ENCODE assay signal across 8 cellular contexts in the genomic region with DNA sequence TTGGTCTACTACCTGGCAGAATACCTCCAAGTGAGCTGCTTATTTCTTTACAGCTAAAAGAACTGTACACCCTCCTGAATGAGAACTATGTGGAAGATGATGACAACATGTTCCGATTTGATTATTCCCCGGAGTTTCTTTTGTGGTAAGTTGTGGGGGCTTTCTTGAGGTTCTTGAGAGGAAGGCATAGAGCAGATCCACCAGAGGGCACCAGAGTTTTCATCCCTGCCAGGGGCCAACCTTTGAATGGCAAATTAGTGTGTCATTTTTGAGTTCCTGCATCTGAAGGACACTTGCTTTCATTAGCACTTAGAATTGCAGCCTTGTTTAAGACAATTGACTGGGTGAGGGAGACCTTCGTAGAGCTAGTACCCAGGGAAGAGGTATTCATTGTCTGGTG. TPM values are rescaled to one million over a fixed set of nuclear protein-coding genes. Genes with fewer than 3 reads are reported as not detected.
DNase-seq lines count a peak whose midpoint lies in the region; ATAC-seq, FAIRE-seq and TF ChIP-seq lines count a peak whose summit lies in the region.

No MANE protein-coding gene starts in this region.

- ATAC-seq in activated CD8-positive, alpha-beta T cell treated with anti-CD3 and anti-CD28 coated beads, Interleukin-2, amount 10 ng/mL, durations not matched to agents 7 days and 5 days = no peak
- ATAC-seq in HG03469 (IDR thresholded peaks at IDR 0.05; ENCODE audit: unreplicated experiment) (no peak), HG03460 (IDR thresholded peaks at IDR 0.05; ENCODE audit: unreplicated experiment) (no peak)

- no peaks in the 10 kb centered on the region for H3K79me2 ChIP-seq in keratinocyte (ENCODE audit: control insufficient read depth, insufficient read depth, low read length)

- H3K9ac ChIP-seq in keratinocyte (ENCODE audit: control insufficient read depth, extremely low read depth, insufficient read depth, low read length) = no peak overlapping the region

- CTCF ChIA-PET in activated CD8-positive, alpha-beta T cell treated with anti-CD3 and anti-CD28 coated beads, Interleukin-2, amount 10 ng/mL, durations not matched to agents 7 days and 5 days (lab: Charles Lee) = interaction anchor here (1.0 to 2.8 kb wide), 7 partner anchors 13 to 49 kb away, joined by 3 to 10 read pairs (median 5); a partner anchor contains a TSS

- H3K9me3 ChIP-seq in keratinocyte (ENCODE audit: control insufficient read depth, low read depth, low read length) = peaks cover 4% of the 10 kb centered on the region

- H3K27ac Mint-ChIP-seq in activated CD8-positive, alpha-beta T cell treated with anti-CD3 and anti-CD28 coated beads, Interleukin-2, amount 10 ng/mL, durations not matched to agents 7 days and 5 days = no peak overlapping the region

- no peak overlapping the region for H3K4me3 ChIP-seq in keratinocyte (ENCODE audit: control insufficient read depth in 2 of 3, extremely low read depth in 1 of 3, insufficient read depth in 2 of 3, low read depth in 1 of 3, low read length in 3 of 3)

- dilution Hi-C loops in keratinocyte (cut with MboI; ENCODE audit: extremely low pct_ligation_motif_present, low sequenced_read_pairs) = no loop called here

- no peak overlapping the region for H3K27ac ChIP-seq in keratinocyte (ENCODE audit: control insufficient read depth, insufficient read depth, low read length)

- no peaks in the 10 kb centered on the region for H3K27me3 ChIP-seq in keratinocyte (ENCODE audit: control insufficient read depth, extremely low read depth, insufficient read depth, low read length)

- peaks cover 40 to 49% of the 10 kb centered on the region in 2 experiments for H3K36me3 ChIP-seq in keratinocyte (ENCODE audit: control insufficient read depth in 2 of 2, extremely low read depth in 1 of 2, insufficient read depth in 2 of 2, low read length in 2 of 2)

- H3K4me3 Mint-ChIP-seq in activated CD8-positive, alpha-beta T cell treated with anti-CD3 and anti-CD28 coated beads, Interleukin-2, amount 10 ng/mL, durations not matched to agents 7 days and 5 days = no peak overlapping the region

- H3K9me3 Mint-ChIP-seq in activated CD8-positive, alpha-beta T cell treated with anti-CD3 and anti-CD28 coated beads, Interleukin-2, amount 10 ng/mL, durations not matched to agents 7 days and 5 days (ENCODE audit: insufficient read depth) = no peaks in the 10 kb centered on the region

- no peaks in the 10 kb centered on the region for H4K20me1 ChIP-seq in keratinocyte (ENCODE audit: control insufficient read depth, extremely low read depth, insufficient read depth, low read length)

- H3K4me1 ChIP-seq in keratinocyte (ENCODE audit: control insufficient read depth, extremely low read depth, insufficient read depth, low read length) = peaks cover 36% of the 10 kb centered on the region

- H3K9me1 ChIP-seq in keratinocyte (ENCODE audit: control insufficient read depth, extremely low read depth, insufficient read depth, low read length) = no peaks in the 10 kb centered on the region

- no peaks in the 10 kb centered on the region for H3K4me1 Mint-ChIP-seq in activated CD8-positive, alpha-beta T cell treated with anti-CD3 and anti-CD28 coated beads, Interleukin-2, amount 10 ng/mL, durations not matched to agents 7 days and 5 days (ENCODE audit: low read depth)

- peak; percentile 50 for DNase-seq in AG08395 (ENCODE audit: low spot score)
- DNase-seq in HCEC 1CT = peak; percentile 43
- DNase-seq in activated CD8-positive, alpha-beta T cell treated with anti-CD3 and anti-CD28 coated beads, Interleukin-2, amount 10 ng/mL, durations not matched to agents 7 days and 5 days = peak; percentile 28
- DNase-seq in keratinocyte (ENCODE audit: low read depth, low spot score) = no peak
- no peak for DNase-seq in effector CD4-positive, alpha-beta T cell
- DNase-seq in SKM-1 (lab: John Stamatoyannopoulos, UW; ENCODE audit: unreplicated experiment) = no peak

- H2AFZ ChIP-seq in keratinocyte (ENCODE audit: control insufficient read depth, low read length) = no peak overlapping the region

- H3K36me3 Mint-ChIP-seq in activated CD8-positive, alpha-beta T cell treated with anti-CD3 and anti-CD28 coated beads, Interleukin-2, amount 10 ng/mL, durations not matched to agents 7 days and 5 days (ENCODE audit: low read depth) = peaks cover 66% of the 10 kb centered on the region

- H3K27me3 Mint-ChIP-seq in activated CD8-positive, alpha-beta T cell treated with anti-CD3 and anti-CD28 coated beads, Interleukin-2, amount 10 ng/mL, durations not matched to agents 7 days and 5 days (ENCODE audit: low read depth) = no peaks in the 10 kb centered on the region

- peak; percentile 54 to 61 (median 57) for TF ChIP-seq CTCF in keratinocyte (optimal IDR thresholded peaks at IDR 0.05 in 1 of 3, IDR thresholded peaks at IDR 0.05 in 1 of 3, conservative IDR thresholded peaks at IDR 0.05 in 1 of 3; ENCODE audit: extremely low read depth in 1 of 3, insufficient read depth in 2 of 3, low read length in 3 of 3)

- no peak for FAIRE-seq in keratinocyte (lab: Jason Lieb, UNC)

- POLR2A ChIA-PET in activated CD8-positive, alpha-beta T cell treated with anti-CD3 and anti-CD28 coated beads, Interleukin-2, amount 10 ng/mL, durations not matched to agents 7 days and 5 days (lab: Charles Lee) = interaction anchor here (0.9 to 1.1 kb wide), 2 partner anchors 13 to 35 kb away, joined by 3 read pairs; a partner anchor contains a TSS

- no peak overlapping the region for H3K4me2 ChIP-seq in keratinocyte (ENCODE audit: control insufficient read depth, extremely low read depth, insufficient read depth, low read depth, low read length)

RNA-seq across cellular contexts. Expression of a gene that starts 35.0 kb away (rescaled TPM):
- 100 to 1,000 TPM; 125 to 143 TPM for total RNA-seq in activated CD8-positive, alpha-beta T cell treated with anti-CD3 and anti-CD28 coated beads, Interleukin-2, amount 10 ng/mL, durations not matched to agents 7 days and 5 days
- polyA plus RNA-seq in keratinocyte = 75.9 to 101 TPM (median 92.3 TPM) in 3 replicates
- 239 TPM for polyA plus RNA-seq in keratinocyte (2011; ENCODE audit: low read depth)
- polyA plus RNA-seq in keratinocyte (2011; cell fraction: cytosol; rRNA removed) = 47.2 and 55.5 TPM in 2 replicates
- 59.9 and 68.3 TPM in 2 replicates for polyA plus RNA-seq in keratinocyte (2011; cell fraction: nucleus; rRNA removed)
- polyA plus RNA-seq in keratinocyte (2012; ENCODE audit: low replicate concordance) = 107 and 154 TPM in 2 replicates
- 42.2 to 74.7 TPM (median 53.7 TPM) in 3 replicates for polyA minus RNA-seq in keratinocyte
- 446 TPM for polyA minus RNA-seq in keratinocyte (2011; cell fraction: cytosol; rRNA and poly(A)+ RNA removed)
- 32.5 and 42.7 TPM in 2 replicates for polyA minus RNA-seq in keratinocyte (2011; cell fraction: nucleus; rRNA and poly(A)+ RNA removed)

RNA-seq across cellular contexts. Expression of a gene that starts 36.2 kb away (rescaled TPM):
- total RNA-seq in activated CD8-positive, alpha-beta T cell treated with anti-CD3 and anti-CD28 coated beads, Interleukin-2, amount 10 ng/mL, durations not matched to agents 7 days and 5 days = 1 to 10 TPM; 4.3 to 4.6 TPM
- polyA plus RNA-seq in keratinocyte = 53.3 to 86.4 TPM (median 75.7 TPM) in 3 replicates
- polyA plus RNA-seq in keratinocyte (2011; ENCODE audit: low read depth) = 27.6 TPM
- 44.0 and 93.3 TPM in 2 replicates for polyA plus RNA-seq in keratinocyte (2011; cell fraction: cytosol; rRNA removed)
- 46.4 and 64.5 TPM in 2 replicates for polyA plus RNA-seq in keratinocyte (2011; cell fraction: nucleus; rRNA removed)
- polyA plus RNA-seq in keratinocyte (2012; ENCODE audit: low replicate concordance) = 32.9 and 85.2 TPM in 2 replicates
- polyA minus RNA-seq in keratinocyte = 77.9 to 252 TPM (median 124 TPM) in 3 replicates
- 136 TPM for polyA minus RNA-seq in keratinocyte (2011; cell fraction: cytosol; rRNA and poly(A)+ RNA removed)
- 45.5 and 47.5 TPM in 2 replicates for polyA minus RNA-seq in keratinocyte (2011; cell fraction: nucleus; rRNA and poly(A)+ RNA removed)

RNA-seq across cellular contexts. Expression of a gene that starts 39.3 kb away (rescaled TPM):
- total RNA-seq in activated CD8-positive, alpha-beta T cell treated with anti-CD3 and anti-CD28 coated beads, Interleukin-2, amount 10 ng/mL, durations not matched to agents 7 days and 5 days = 10 to 100 TPM in 1 of 2 experiments, 1 to 10 TPM in 1; 10.0 to 12.5 TPM
- 2.6 to 4.4 TPM (median 2.8 TPM) in 3 replicates for polyA plus RNA-seq in keratinocyte
- 4.6 TPM for polyA plus RNA-seq in keratinocyte (2011; ENCODE audit: low read depth)
- 1.8 and 2.8 TPM in 2 replicates for polyA plus RNA-seq in keratinocyte (2011; cell fraction: cytosol; rRNA removed)
- polyA plus RNA-seq in keratinocyte (2011; cell fraction: nucleus; rRNA removed) = 7.9 and 11.8 TPM in 2 replicates
- 3.5 and 7.2 TPM in 2 replicates for polyA plus RNA-seq in keratinocyte (2012; ENCODE audit: low replicate concordance)
- 1.3 to 3.9 TPM (median 3.9 TPM) in 3 replicates for polyA minus RNA-seq in keratinocyte
- polyA minus RNA-seq in keratinocyte (2011; cell fraction: cytosol; rRNA and poly(A)+ RNA removed) = 5.0 TPM
- polyA minus RNA-seq in keratinocyte (2011; cell fraction: nucleus; rRNA and poly(A)+ RNA removed) = 3.8 and 7.3 TPM in 2 replicates

RNA-seq across cellular contexts. Expression of a gene that starts 44.7 kb away (rescaled TPM):
- total RNA-seq in activated CD8-positive, alpha-beta T cell treated with anti-CD3 and anti-CD28 coated beads, Interleukin-2, amount 10 ng/mL, durations not matched to agents 7 days and 5 days = 10 to 100 TPM; 32.9 to 33.7 TPM
- 18.7 to 27.6 TPM (median 22.8 TPM) in 3 replicates for polyA plus RNA-seq in keratinocyte
- 10.3 TPM for polyA plus RNA-seq in keratinocyte (2011; ENCODE audit: low read depth)
- polyA plus RNA-seq in keratinocyte (2011; cell fraction: cytosol; rRNA removed) = 19.2 and 26.4 TPM in 2 replicates
- polyA plus RNA-seq in keratinocyte (2011; cell fraction: nucleus; rRNA removed) = 37.1 and 50.9 TPM in 2 replicates
- 26.6 and 27.7 TPM in 2 replicates for polyA plus RNA-seq in keratinocyte (2012; ENCODE audit: low replicate concordance)
- polyA minus RNA-seq in keratinocyte = 36.2 to 67.9 TPM (median 47.1 TPM) in 3 replicates
- polyA minus RNA-seq in keratinocyte (2011; cell fraction: cytosol; rRNA and poly(A)+ RNA removed) = 64.3 TPM
- 27.6 and 31.8 TPM in 2 replicates for polyA minus RNA-seq in keratinocyte (2011; cell fraction: nucleus; rRNA and poly(A)+ RNA removed)

RNA-seq across cellular contexts. Expression of a gene that starts 52.1 kb away (rescaled TPM):
- total RNA-seq in activated CD8-positive, alpha-beta T cell treated with anti-CD3 and anti-CD28 coated beads, Interleukin-2, amount 10 ng/mL, durations not matched to agents 7 days and 5 days = 10 to 100 TPM; 29.2 to 29.4 TPM
- 15.3 to 22.2 TPM (median 19.9 TPM) in 3 replicates for polyA plus RNA-seq in keratinocyte
- 17.4 TPM for polyA plus RNA-seq in keratinocyte (2011; ENCODE audit: low read depth)
- polyA plus RNA-seq in keratinocyte (2011; cell fraction: cytosol; rRNA removed) = 13.2 and 16.9 TPM in 2 replicates
- 55.2 and 57.6 TPM in 2 replicates for polyA plus RNA-seq in keratinocyte (2011; cell fraction: nucleus; rRNA removed)
- 20.4 and 40.9 TPM in 2 replicates for polyA plus RNA-seq in keratinocyte (2012; ENCODE audit: low replicate concordance)
- 6.6 to 11.5 TPM (median 6.8 TPM) in 3 replicates for polyA minus RNA-seq in keratinocyte
- polyA minus RNA-seq in keratinocyte (2011; cell fraction: cytosol; rRNA and poly(A)+ RNA removed) = 13.8 TPM
- polyA minus RNA-seq in keratinocyte (2011; cell fraction: nucleus; rRNA and poly(A)+ RNA removed) = 12.7 and 19.0 TPM in 2 replicates

Comparison
In these comparisons a context has a peak if more than half of its experiments do, and no peak if none do; other contexts are left out.
1. DNase-seq: peak in AG08395 (single experiment), HCEC 1CT (single experiment) and activated CD8-positive, alpha-beta T cell treated with anti-CD3 and anti-CD28 coated beads, Interleukin-2, amount 10 ng/mL, durations not matched to agents 7 days and 5 days (single experiment); none in keratinocyte (single experiment), effector CD4-positive, alpha-beta T cell (single experiment) and SKM-1 (single experiment).